In genomic region chr13:36750046-36750445, GRCh38 we compare ENCODE assay signal across 23 cellular contexts.
"Had no signal": no experiment of that assay in that cellular context is flagged by ENCODE, and none has a peak within 500 bp of the region (broad histone marks: within the 10 kb centered on the region; RNA-seq: fewer than 3 reads in every experiment).

No MANE protein-coding gene starts in this region.

- H3K27ac Mint-ChIP-seq: immature natural killer cell, mesothelial cell of epicardium, naive B cell had no signal

- DNase-seq: dermis blood vessel endothelial cell; dorsolateral prefrontal cortex; effector CD4-positive, alpha-beta T cell; effector memory CD4-positive, alpha-beta T cell; foreskin keratinocyte; heart left ventricle; hypothalamus; immature natural killer cell; islet precursor cell; kidney; kidney glomerular epithelial cell; left colon; left ventricle myocardium superior; lower lobe of right lung; mesenchymal stem cell; mucosa of descending colon; naive B cell had no signal

- H2AFZ ChIP-seq: hepatocyte had no signal

- H3K79me2 ChIP-seq: hepatocyte had no signal

- H3K27ac ChIP-seq: coronary artery, dorsolateral prefrontal cortex, esophagus muscularis mucosa, foreskin keratinocyte, gastroesophageal sphincter, heart left ventricle, hepatocyte, lower lobe of right lung had no signal

- H3K4me3 ChIP-seq: coronary artery, dorsolateral prefrontal cortex, esophagus muscularis mucosa, gastroesophageal sphincter, heart left ventricle, hepatocyte, lower lobe of right lung, mucosa of descending colon had no signal

- H3K4me1 Mint-ChIP-seq: immature natural killer cell, naive B cell had no signal

- ATAC-seq: foreskin keratinocyte, gastroesophageal sphincter, heart left ventricle, left colon, left lobe of liver, left ventricle myocardium superior, lower lobe of right lung, mucosa of descending colon had no signal

- H3K9me3 ChIP-seq: esophagus muscularis mucosa, gastroesophageal sphincter, lower lobe of right lung, mucosa of descending colon had no signal

- H3K27me3 ChIP-seq: dorsolateral prefrontal cortex, esophagus muscularis mucosa, foreskin keratinocyte, gastroesophageal sphincter, heart left ventricle, hepatocyte had no signal

- H3K4me2 ChIP-seq: hepatocyte had no signal

- H3K4me3 Mint-ChIP-seq: immature natural killer cell, mesothelial cell of epicardium, naive B cell had no signal

- H3K36me3 Mint-ChIP-seq: immature natural killer cell had no signal

- H3K4me1 ChIP-seq: esophagus muscularis mucosa, foreskin keratinocyte, gastroesophageal sphincter, heart left ventricle, lower lobe of right lung had no signal

- H3K36me3 ChIP-seq: esophagus muscularis mucosa, gastroesophageal sphincter, heart left ventricle, lower lobe of right lung had no signal
